8 cellular contexts compared by ENCODE assay signal in the genomic region with DNA sequence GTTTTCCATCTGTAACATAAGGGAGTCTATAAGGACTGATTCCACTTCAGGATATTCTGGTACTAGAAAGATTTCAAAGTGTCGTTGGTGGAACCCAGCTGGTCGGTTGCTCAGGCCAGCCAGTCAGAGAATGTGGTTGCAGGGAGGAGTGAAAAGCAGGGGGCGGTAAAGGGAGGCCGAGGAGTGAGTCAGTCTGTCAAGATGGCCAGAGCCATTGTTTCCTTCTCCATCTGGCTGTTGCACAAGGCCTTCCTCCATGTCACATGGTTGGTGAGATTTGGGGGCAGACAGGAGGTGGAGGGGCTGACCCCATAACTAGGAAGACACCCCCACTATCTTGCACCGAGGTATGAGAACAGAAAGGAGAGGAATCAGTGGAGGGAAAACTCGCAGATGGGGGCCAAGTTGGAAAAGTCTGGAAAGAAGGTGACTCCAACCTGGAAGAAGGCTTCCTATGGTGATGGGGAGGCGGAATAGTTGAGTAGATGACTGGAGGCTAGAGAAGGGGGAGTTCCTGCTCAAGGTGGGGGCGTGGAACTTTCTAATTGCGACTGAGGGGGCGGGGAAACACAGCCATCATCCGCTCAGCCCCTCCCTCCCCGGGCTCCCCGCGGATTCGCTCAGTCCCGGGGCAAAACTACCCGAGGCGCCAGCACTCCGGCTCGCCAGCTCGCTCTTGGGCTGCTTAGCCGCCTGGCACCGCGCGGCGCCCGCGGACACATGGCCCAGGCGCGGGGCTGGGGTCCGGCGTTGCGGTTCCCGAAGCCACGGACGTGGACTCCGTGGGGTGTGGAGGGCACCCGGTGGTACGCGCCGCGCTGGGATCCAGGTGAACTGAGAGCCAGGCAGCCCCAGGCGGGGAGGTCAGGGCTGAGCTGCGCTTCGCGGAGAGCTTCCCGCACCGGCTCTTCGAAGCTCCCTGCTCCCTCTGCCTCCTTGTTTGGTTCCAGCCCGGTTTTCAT. TPM values are rescaled to one million over a fixed set of nuclear protein-coding genes. Genes with fewer than 3 reads are reported as not detected.
DNase-seq lines count a peak whose midpoint lies in the region; ATAC-seq and TF ChIP-seq lines count a peak whose summit lies in the region.

No MANE protein-coding gene starts in this region.

- POLR2A ChIA-PET in AG04449 (lab: Yijun Ruan, JAX) (no interaction called here), HEK293T (lab: Yijun Ruan, JAX) (no interaction called here)

- H3K4me3 ChIP-seq in AG04449 (ENCODE audit: low read depth, low read length) (peak overlapping the region; percentile 46), retinal pigment epithelial cell (ENCODE audit: low read length) (peak overlapping the region; percentile 32)

- ATAC-seq in Right ventricle myocardium superior (ENCODE audit: poor library complexity), result peak; percentile 71

- TF ChIP-seq CTCF in AG04449 (IDR thresholded peaks at IDR 0.05; ENCODE audit: insufficient read depth, low read length, missing control alignments), result no peak
- no peak for TF ChIP-seq CTCF in retinal pigment epithelial cell (conservative IDR thresholded peaks at IDR 0.05; ENCODE audit: low read depth, low read length)

- intact Hi-C loops in Right ventricle myocardium superior (cut with DNase I), result no loop called here

- no peak for DNase-seq in AG04449 (ENCODE audit: low read depth, low spot score)
- DNase-seq in HEK293T (ENCODE audit: extremely low spot score), result peak; percentile 39
- DNase-seq in activated CD4-positive, alpha-beta T cell treated with anti-CD3 and anti-CD28 coated beads, Interleukin-2, amount 50 U/mL, for 48 hours, result peak; percentile 13 to 30
- peak; percentile 72 for DNase-seq in Right ventricle myocardium superior
- DNase-seq in retinal pigment epithelial cell (ENCODE audit: low read depth), result no peak
- DNase-seq in NAMALWA (ENCODE audit: low spot score), result no peak
- DNase-seq in NCI-H510A treated with DMSO at 0.1 percent for 48 hours (lab: John Stamatoyannopoulos, UW), result no peak
- DNase-seq in NCI-H2029 (lab: John Stamatoyannopoulos, UW), result no peak

- CTCF ChIA-PET in AG04449 (lab: Yijun Ruan, JAX), result interaction anchor here (1.0 to 1.4 kb wide), 4 partner anchors 8 to 25 kb away, joined by 3 to 4 read pairs (median 4); no protein-coding TSS in a partner anchor
- CTCF ChIA-PET in HEK293T (lab: Yijun Ruan, JAX), result no interaction called here

TF ChIP-seq in HEK293T, 16 proteins besides CTCF, POLR2A, EP300 and RAD21:
- TF ChIP-seq L3MBTL2 (conservative IDR thresholded peaks at IDR 0.05) (peak; percentile 68), ARNT (IDR thresholded peaks at IDR 0.05) (no peak), SUZ12 (IDR thresholded peaks at IDR 0.05) (no peak), FOXK2 (IDR thresholded peaks at IDR 0.05) (no peak)

RNA-seq across cellular contexts. Expression of a gene that starts 38.5 kb away (rescaled TPM):
- 10.5 TPM for total RNA-seq in Right ventricle myocardium superior

Comparison
In these comparisons a context has a peak if more than half of its experiments do, and no peak if none do; other contexts are left out.
1. DNase-seq: peak in HEK293T (single experiment), activated CD4-positive, alpha-beta T cell treated with anti-CD3 and anti-CD28 coated beads, Interleukin-2, amount 50 U/mL, for 48 hours (2 of 2) and Right ventricle myocardium superior (single experiment); none in AG04449 (single experiment), retinal pigment epithelial cell (single experiment), NAMALWA (single experiment), NCI-H510A treated with DMSO at 0.1 percent for 48 hours (single experiment) and NCI-H2029 (single experiment).